8 cellular contexts compared by ENCODE assay signal in the genomic region with DNA sequence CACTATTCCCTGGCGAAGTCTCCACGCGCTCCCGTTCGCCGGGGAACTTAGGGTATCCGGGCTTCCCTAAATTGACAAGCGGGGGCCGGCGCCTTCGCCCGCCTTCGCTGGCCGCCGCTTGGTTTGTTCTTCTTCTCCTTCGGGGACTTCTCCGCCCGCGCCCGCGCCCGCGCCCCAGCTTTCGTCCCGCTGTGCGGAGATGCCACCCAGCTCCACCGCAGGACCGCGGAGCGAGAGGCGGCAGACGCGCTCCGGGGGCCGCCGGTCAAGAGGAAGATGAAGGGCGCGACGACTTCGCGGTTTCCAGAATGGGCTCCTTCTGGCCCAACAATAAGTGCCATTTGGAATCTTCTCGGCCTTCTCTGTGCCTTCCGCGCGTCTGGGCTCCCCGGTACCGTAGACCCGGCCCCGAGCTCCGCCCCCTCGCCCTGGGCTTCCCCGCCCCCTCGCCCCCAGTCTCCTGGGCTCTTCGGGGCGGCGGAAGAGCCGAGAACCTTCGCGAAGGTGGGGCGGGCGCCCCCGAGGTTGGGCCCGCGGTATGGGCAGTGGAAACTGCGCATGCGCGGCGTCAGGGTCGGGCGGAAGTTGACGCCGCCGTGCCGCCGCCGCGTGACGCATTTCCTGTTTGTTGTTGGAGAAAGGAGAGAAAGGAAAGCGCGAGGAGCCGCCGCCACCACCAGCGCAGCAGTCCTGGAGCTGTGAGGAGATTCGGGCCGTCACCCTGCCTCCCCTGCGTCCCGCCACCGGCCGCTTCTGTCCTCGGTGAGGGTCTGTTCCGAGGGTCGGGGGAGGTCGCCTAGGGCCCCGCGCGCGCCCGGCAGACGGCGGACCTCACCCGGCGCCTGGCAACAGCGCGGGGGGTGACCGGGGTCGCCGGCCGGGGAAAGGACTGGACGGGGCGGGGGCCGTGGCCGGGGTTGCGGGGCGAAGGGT. TPM values are rescaled to one million over a fixed set of nuclear protein-coding genes. Genes with fewer than 3 reads are reported as not detected.
DNase-seq lines count a peak whose midpoint lies in the region; ATAC-seq, FAIRE-seq and TF ChIP-seq lines count a peak whose summit lies in the region.

A gene (plus strand): TSS at position 622 of the 933 bp plus-strand sequence. CDS start 21,569 bp downstream, outside the sequence.

- H3K36me3 ChIP-seq in bronchial epithelial cell (ENCODE audit: control insufficient read depth, insufficient read depth, low read length) (no peaks in the 10 kb centered on the region), small intestine (ENCODE audit: control insufficient read depth in 2 of 2, insufficient read depth in 2 of 2, low read length in 2 of 2) (no peaks in the 10 kb centered on the region)

- H3K4me1 Mint-ChIP-seq in WTC11, result peaks cover 50% of the 10 kb centered on the region

- H3K4me3 ChIP-seq in AG04450 (ENCODE audit: low read depth, low read length) (peak within 1 kb of the TSS; percentile 81), bronchial epithelial cell (ENCODE audit: low read depth, low read length) (peak within 1 kb of the TSS; percentile 71), small intestine (ENCODE audit: low read depth in 1 of 2, low read length in 2 of 2) (peak within 1 kb of the TSS; percentile 75 to 86)

- H3K27ac ChIP-seq in AG04450 (ENCODE audit: low read depth, low read length) (peak within 1 kb of the TSS; percentile 95), small intestine (ENCODE audit: low read depth in 1 of 2, low read length in 1 of 2) (peak within 1 kb of the TSS; percentile 81 to 97)

- H3K9me3 Mint-ChIP-seq in WTC11, result no peaks in the 10 kb centered on the region

- H3K4me3 Mint-ChIP-seq in WTC11, result peak within 1 kb of the TSS; percentile 88

- peak within 1 kb of the TSS; percentile 97 for H3K27ac Mint-ChIP-seq in WTC11

- H3K9me3 ChIP-seq in AG04450 (ENCODE audit: control insufficient read depth, insufficient read depth, low read length), result no peaks in the 10 kb centered on the region
- H3K9me3 ChIP-seq in small intestine (ENCODE audit: control insufficient read depth, low read depth), result no peaks in the 10 kb centered on the region

- peaks cover 32% of the 10 kb centered on the region for H3K36me3 Mint-ChIP-seq in WTC11

- TF ChIP-seq CTCF in AG04450 (IDR thresholded peaks at IDR 0.05; ENCODE audit: low read depth, low read length), result no peak
- TF ChIP-seq CTCF in WTC11 (IDR thresholded peaks at IDR 0.05), result no peak
- TF ChIP-seq CTCF in bronchial epithelial cell (IDR thresholded peaks at IDR 0.05; ENCODE audit: insufficient read depth, low read length, severe bottlenecking), result no peak

- ATAC-seq in GM18907 (IDR thresholded peaks at IDR 0.05; ENCODE audit: unreplicated experiment), result peak; percentile 76
- ATAC-seq in HG03139 (IDR thresholded peaks at IDR 0.05; ENCODE audit: unreplicated experiment), result peak; percentile 76
- peak; percentile 83 for ATAC-seq in WTC11

- DNase-seq in AG04450 (ENCODE audit: low read depth, low spot score), result peak; percentile 78
- peak; percentile 98 for DNase-seq in NCI-H2227 (lab: John Stamatoyannopoulos, UW; ENCODE audit: unreplicated experiment)
- DNase-seq in WTC11 (ENCODE audit: low spot score), result peak; percentile 94
- DNase-seq in bronchial epithelial cell (ENCODE audit: low read depth), result peak; percentile 78
- peak; percentile 96 for DNase-seq in iPS-NIHi11 (ENCODE audit: low spot score)
- DNase-seq in small intestine, result peak; percentile 91

- H3K27me3 ChIP-seq in AG04450 (ENCODE audit: control insufficient read depth, insufficient read depth, low read length) (no peaks in the 10 kb centered on the region), bronchial epithelial cell (ENCODE audit: control insufficient read depth, insufficient read depth, low read length) (no peaks in the 10 kb centered on the region), small intestine (ENCODE audit: control insufficient read depth in 2 of 2, insufficient read depth in 2 of 2, low read length in 2 of 2) (no peaks in the 10 kb centered on the region)

- peaks cover 4 to 15% of the 10 kb centered on the region in 2 donors for H3K4me1 ChIP-seq in small intestine (ENCODE audit: control insufficient read depth in 2 of 2, insufficient read depth in 1 of 2, low read depth in 1 of 2, low read length in 1 of 2)

- H3K27me3 Mint-ChIP-seq in WTC11 (ENCODE audit: low read depth), result no peaks in the 10 kb centered on the region; the same call in 1 of the 2 replicates

- POLR2A ChIA-PET in AG04450 (lab: Yijun Ruan, JAX) (interaction anchor here (1.3 to 1.5 kb wide), 2 partner anchors 10 to 27 kb away, joined by 7 read pairs; no protein-coding TSS in a partner anchor), WTC11 (lab: Charles Lee) (interaction anchor here (0.5 to 2.9 kb wide), 5 partner anchors 14 to 29 kb away, joined by 3 to 12 read pairs (median 3); no protein-coding TSS in a partner anchor)

- 1% methylated on average over 96 to 114 of the region's 114 CpGs for WGBS in small intestine, 3 donors

- CTCF ChIA-PET in AG04450 (lab: Charles Lee) (interaction anchor here (1.1 kb wide), 1 partner anchor 367 kb away, joined by 3 read pairs; no protein-coding TSS in a partner anchor), WTC11 (lab: Charles Lee) (interaction anchor here (2.0 kb wide), 1 partner anchor 9 kb away, joined by 7 read pairs; no protein-coding TSS in a partner anchor)

- FAIRE-seq in bronchial epithelial cell (lab: Jason Lieb, UNC) (no peak), small intestine (lab: Jason Lieb, UNC) (no peak)

TF ChIP-seq in WTC11, 78 proteins besides CTCF, POLR2A, EP300 and RAD21 (continues in another document):
- TF ChIP-seq FOXK1 (CRISPR knock-in tag; IDR thresholded peaks at IDR 0.05), result peak; percentile 96
- TF ChIP-seq, protein P1, sequence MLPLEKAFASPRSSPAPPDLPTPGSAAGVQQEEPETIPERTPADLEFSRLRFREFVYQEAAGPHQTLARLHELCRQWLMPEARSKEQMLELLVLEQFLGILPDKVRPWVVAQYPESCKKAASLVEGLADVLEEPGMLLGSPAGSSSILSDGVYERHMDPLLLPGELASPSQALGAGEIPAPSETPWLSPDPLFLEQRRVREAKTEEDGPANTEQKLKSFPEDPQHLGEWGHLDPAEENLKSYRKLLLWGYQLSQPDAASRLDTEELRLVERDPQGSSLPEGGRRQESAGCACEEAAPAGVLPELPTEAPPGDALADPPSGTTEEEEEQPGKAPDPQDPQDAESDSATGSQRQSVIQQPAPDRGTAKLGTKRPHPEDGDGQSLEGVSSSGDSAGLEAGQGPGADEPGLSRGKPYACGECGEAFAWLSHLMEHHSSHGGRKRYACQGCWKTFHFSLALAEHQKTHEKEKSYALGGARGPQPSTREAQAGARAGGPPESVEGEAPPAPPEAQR (CRISPR knock-in tag; IDR thresholded peaks at IDR 0.05), result no peak
- TF ChIP-seq, protein P2, sequence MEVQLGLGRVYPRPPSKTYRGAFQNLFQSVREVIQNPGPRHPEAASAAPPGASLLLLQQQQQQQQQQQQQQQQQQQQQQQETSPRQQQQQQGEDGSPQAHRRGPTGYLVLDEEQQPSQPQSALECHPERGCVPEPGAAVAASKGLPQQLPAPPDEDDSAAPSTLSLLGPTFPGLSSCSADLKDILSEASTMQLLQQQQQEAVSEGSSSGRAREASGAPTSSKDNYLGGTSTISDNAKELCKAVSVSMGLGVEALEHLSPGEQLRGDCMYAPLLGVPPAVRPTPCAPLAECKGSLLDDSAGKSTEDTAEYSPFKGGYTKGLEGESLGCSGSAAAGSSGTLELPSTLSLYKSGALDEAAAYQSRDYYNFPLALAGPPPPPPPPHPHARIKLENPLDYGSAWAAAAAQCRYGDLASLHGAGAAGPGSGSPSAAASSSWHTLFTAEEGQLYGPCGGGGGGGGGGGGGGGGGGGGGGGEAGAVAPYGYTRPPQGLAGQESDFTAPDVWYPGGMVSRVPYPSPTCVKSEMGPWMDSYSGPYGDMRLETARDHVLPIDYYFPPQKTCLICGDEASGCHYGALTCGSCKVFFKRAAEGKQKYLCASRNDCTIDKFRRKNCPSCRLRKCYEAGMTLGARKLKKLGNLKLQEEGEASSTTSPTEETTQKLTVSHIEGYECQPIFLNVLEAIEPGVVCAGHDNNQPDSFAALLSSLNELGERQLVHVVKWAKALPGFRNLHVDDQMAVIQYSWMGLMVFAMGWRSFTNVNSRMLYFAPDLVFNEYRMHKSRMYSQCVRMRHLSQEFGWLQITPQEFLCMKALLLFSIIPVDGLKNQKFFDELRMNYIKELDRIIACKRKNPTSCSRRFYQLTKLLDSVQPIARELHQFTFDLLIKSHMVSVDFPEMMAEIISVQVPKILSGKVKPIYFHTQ (CRISPR knock-in tag; IDR thresholded peaks at IDR 0.05), result no peak
- TF ChIP-seq, protein P3, sequence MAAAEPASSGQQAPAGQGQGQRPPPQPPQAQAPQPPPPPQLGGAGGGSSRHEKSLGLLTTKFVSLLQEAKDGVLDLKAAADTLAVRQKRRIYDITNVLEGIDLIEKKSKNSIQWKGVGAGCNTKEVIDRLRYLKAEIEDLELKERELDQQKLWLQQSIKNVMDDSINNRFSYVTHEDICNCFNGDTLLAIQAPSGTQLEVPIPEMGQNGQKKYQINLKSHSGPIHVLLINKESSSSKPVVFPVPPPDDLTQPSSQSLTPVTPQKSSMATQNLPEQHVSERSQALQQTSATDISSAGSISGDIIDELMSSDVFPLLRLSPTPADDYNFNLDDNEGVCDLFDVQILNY (CRISPR knock-in tag; IDR thresholded peaks at IDR 0.05), result peak; percentile 67; the same call in 1 of the 2 replicates
- TF ChIP-seq GABPB1 (CRISPR knock-in tag; IDR thresholded peaks at IDR 0.05), result peak; percentile 76
- no peak for TF ChIP-seq OVOL2 (CRISPR knock-in tag; IDR thresholded peaks at IDR 0.05; ENCODE audit: borderline replicate concordance)
- no peak for TF ChIP-seq GRHL2 (CRISPR knock-in tag; IDR thresholded peaks at IDR 0.05; ENCODE audit: insufficient replicate concordance, severe bottlenecking)
- TF ChIP-seq, protein P4, sequence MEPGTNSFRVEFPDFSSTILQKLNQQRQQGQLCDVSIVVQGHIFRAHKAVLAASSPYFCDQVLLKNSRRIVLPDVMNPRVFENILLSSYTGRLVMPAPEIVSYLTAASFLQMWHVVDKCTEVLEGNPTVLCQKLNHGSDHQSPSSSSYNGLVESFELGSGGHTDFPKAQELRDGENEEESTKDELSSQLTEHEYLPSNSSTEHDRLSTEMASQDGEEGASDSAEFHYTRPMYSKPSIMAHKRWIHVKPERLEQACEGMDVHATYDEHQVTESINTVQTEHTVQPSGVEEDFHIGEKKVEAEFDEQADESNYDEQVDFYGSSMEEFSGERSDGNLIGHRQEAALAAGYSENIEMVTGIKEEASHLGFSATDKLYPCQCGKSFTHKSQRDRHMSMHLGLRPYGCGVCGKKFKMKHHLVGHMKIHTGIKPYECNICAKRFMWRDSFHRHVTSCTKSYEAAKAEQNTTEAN (CRISPR knock-in tag; IDR thresholded peaks at IDR 0.05), result peak; percentile 90

RNA-seq across cellular contexts. Expression of the gene that starts here (rescaled TPM):
- polyA plus RNA-seq in AG04450 (2011; rRNA removed) (138 and 188 TPM in 2 replicates), small intestine (10 to 100 TPM; 61.7 to 72.0 (median 61.9) TPM)
- polyA minus RNA-seq in AG04450 (2011; rRNA and poly(A)+ RNA removed), result 36.8 and 57.4 TPM in 2 replicates
- total RNA-seq in WTC11 (2021) (264 to 288 TPM (median 268 TPM) in 3 replicates), bronchial epithelial cell (87.9 and 113 TPM in 2 replicates)

Comparison
In these comparisons a context has a peak if more than half of its experiments do, and no peak if none do; other contexts are left out.
1. Peak in every context shown above with its lines: DNase-seq, ATAC-seq, H3K4me3 ChIP-seq and H3K27ac ChIP-seq.